Comparison of ENCODE assay signal across 29 cellular contexts in genomic region chr16:51017969-51018368, GRCh38.
"Had no signal": no experiment of that assay in that cellular context is flagged by ENCODE, and none has a peak within 500 bp of the region (broad histone marks: within the 10 kb centered on the region; RNA-seq: fewer than 3 reads in every experiment).

No MANE protein-coding gene starts in this region.

- H3K27me3 ChIP-seq: colonic mucosa, foreskin keratinocyte, gastrocnemius medialis had no signal

- ATAC-seq: effector memory CD8-positive, alpha-beta T cell; esophagus mucosa; foreskin keratinocyte; gastrocnemius medialis; gastroesophageal sphincter; heart left ventricle; heart right ventricle had no signal

- H3K4me1 ChIP-seq: colonic mucosa, esophagus muscularis mucosa, esophagus squamous epithelium, foreskin keratinocyte, gastrocnemius medialis, gastroesophageal sphincter, heart left ventricle, heart right ventricle had no signal

- H3K27ac Mint-ChIP-seq: dendritic cell treated with granulocyte-macrophage colony-stimulating factor and Interleukin-4, amounts not matched to agents 40 ng/mL and 50 ng/mL, for 4 days; effector memory CD8-positive, alpha-beta T cell; endodermal cell had no signal

- DNase-seq: colonic mucosa; cortex of kidney; dermis blood vessel endothelial cell; dorsolateral prefrontal cortex; effector CD4-positive, alpha-beta T cell; effector CD8-positive, alpha-beta T cell; effector memory CD4-positive, alpha-beta T cell; effector memory CD8-positive, alpha-beta T cell; endodermal cell; erythroblast; esophagus squamous epithelium; foreskin fibroblast; foreskin keratinocyte; foreskin melanocyte; gastrocnemius medialis; glutamatergic neuron; head of caudate nucleus; heart left ventricle; heart right ventricle had no signal

- H3K27ac ChIP-seq: colonic mucosa, coronary artery, dorsolateral prefrontal cortex, epithelial cell of prostate, esophagus muscularis mucosa, esophagus squamous epithelium, foreskin keratinocyte, gastrocnemius medialis, gastroesophageal sphincter, heart left ventricle, heart right ventricle had no signal

- H3K4me3 Mint-ChIP-seq: dendritic cell treated with granulocyte-macrophage colony-stimulating factor and Interleukin-4, amounts not matched to agents 40 ng/mL and 50 ng/mL, for 4 days; effector memory CD8-positive, alpha-beta T cell; endodermal cell had no signal

- H3K4me3 ChIP-seq: colonic mucosa, coronary artery, dorsolateral prefrontal cortex, esophagus muscularis mucosa, esophagus squamous epithelium, gastrocnemius medialis, gastroesophageal sphincter, heart left ventricle, heart right ventricle had no signal

- H3K9me3 Mint-ChIP-seq: dendritic cell treated with granulocyte-macrophage colony-stimulating factor and Interleukin-4, amounts not matched to agents 40 ng/mL and 50 ng/mL, for 4 days; endodermal cell had no signal

- H3K36me3 ChIP-seq: colonic mucosa, esophagus muscularis mucosa, esophagus squamous epithelium, gastrocnemius medialis, gastroesophageal sphincter, heart left ventricle, heart right ventricle had no signal

- H3K9me3 ChIP-seq: colonic mucosa, esophagus muscularis mucosa, esophagus squamous epithelium, gastrocnemius medialis, gastroesophageal sphincter, heart left ventricle, heart right ventricle had no signal

- FAIRE-seq: colon, endometrium, endothelial cell of umbilical vein, frontal cortex had no signal
